In genomic region chr19:54873990-54874389, GRCh38 we compare ENCODE assay signal across 19 cellular contexts. TPM values are rescaled to one million over a fixed set of nuclear protein-coding genes. Genes with fewer than 3 reads are reported as not detected.
"Had no signal": no experiment of that assay in that cellular context is flagged by ENCODE, and none has a peak within 500 bp of the region (broad histone marks: within the 10 kb centered on the region; RNA-seq: fewer than 3 reads in every experiment).

Gene FCAR, plus strand, starts transcription at chr19:54874235. Its CDS starts 55 bp downstream, at chr19:54874290.

- H3K36me3 ChIP-seq: gastrocnemius medialis, heart left ventricle, lower lobe of right lung, suprapubic skin had no signal

- DNase-seq: activated CD4-positive, alpha-beta T cell treated with anti-CD3 and anti-CD28 coated beads for 1 hour; activated CD4-positive, alpha-beta T cell treated with anti-CD3 and anti-CD28 coated beads, Interleukin-2, amount 50 U/mL, for 48 hours; activated naive CD4-positive, alpha-beta T cell treated with Interleukin-2 at 50 U/mL for 16 hours; activated naive CD8-positive, alpha-beta T cell treated with anti-CD3 and anti-CD28 coated beads, Interleukin-2, amount 50 U/mL, for 24 hours; cerebellar nuclear complex; dermis blood vessel endothelial cell; effector memory CD8-positive, alpha-beta T cell; gastrocnemius medialis; heart left ventricle; immature natural killer cell; lower lobe of right lung; mucosa of descending colon; naive thymus-derived CD8-positive, alpha-beta T cell; posterior cingulate gyrus; stimulated activated CD4-positive, alpha-beta T cell treated with anti-CD3 and anti-CD28 coated beads, Interleukin-4, amount 100 ng/mL, for 4 hours; stimulated activated CD8-positive, alpha-beta memory T cell treated with anti-CD3 and anti-CD28 coated beads, Interleukin-4, amount 100 ng/mL, for 48 hours had no signal

- H3K9me3 ChIP-seq: gastrocnemius medialis, heart left ventricle, lower lobe of right lung, mucosa of descending colon, suprapubic skin had no signal

- H3K27me3 ChIP-seq: gastrocnemius medialis, suprapubic skin had no signal

- ATAC-seq: activated naive CD8-positive, alpha-beta T cell treated with anti-CD3 and anti-CD28 coated beads, Interleukin-2, amount 50 U/mL, for 24 hours; activated T-helper 17 cell treated with anti-CD3 and anti-CD28 coated beads, Interleukin-2, amount 50 U/mL, for 72 hours; effector memory CD8-positive, alpha-beta T cell; gastrocnemius medialis; mucosa of descending colon; naive thymus-derived CD8-positive, alpha-beta T cell had no signal

- H3K4me1 ChIP-seq: gastrocnemius medialis, lower lobe of right lung, suprapubic skin had no signal

- H3K27ac ChIP-seq: gastrocnemius medialis, lower lobe of right lung, suprapubic skin had no signal

- H3K4me3 ChIP-seq: gastrocnemius medialis, lower lobe of right lung, mucosa of descending colon, suprapubic skin had no signal

RNA-seq across cellular contexts. Expression of gene FCAR, which starts in this region (rescaled TPM):
- total RNA-seq: activated T-helper 17 cell treated with anti-CD3 and anti-CD28 coated beads, Interleukin-2, amount 50 U/mL, for 72 hours; dermis blood vessel endothelial cell; naive thymus-derived CD8-positive, alpha-beta T cell had no signal
- polyA plus RNA-seq: aorta had no signal
